Comparison of ENCODE assay signal across 11 cellular contexts in the genomic region with DNA sequence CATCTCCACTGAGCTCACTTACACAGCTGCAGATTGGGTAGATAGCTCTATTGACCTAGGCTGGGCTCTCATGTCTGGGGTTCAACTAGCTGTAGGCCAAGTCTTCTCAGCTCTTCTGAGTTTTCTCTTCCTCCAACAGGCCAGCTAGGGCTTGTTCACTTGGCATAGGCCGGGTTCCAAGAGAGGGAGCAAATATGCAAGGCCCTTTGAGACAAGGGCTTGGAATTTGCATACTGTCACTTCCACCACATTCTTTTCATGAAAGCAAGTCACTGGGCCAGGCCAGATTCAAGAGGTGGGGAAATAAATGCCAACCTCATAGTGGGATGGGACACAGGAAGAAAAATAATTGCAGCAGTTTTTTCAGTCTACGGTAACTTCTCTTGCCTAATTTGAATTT. TPM values are rescaled to one million over a fixed set of nuclear protein-coding genes. Genes with fewer than 3 reads are reported as not detected.
DNase-seq lines count a peak whose midpoint lies in the region; ATAC-seq and TF ChIP-seq lines count a peak whose summit lies in the region.
"Had no signal": no experiment of that assay in that cellular context is flagged by ENCODE, and none has a peak within 500 bp of the region (broad histone marks: within the 10 kb centered on the region; RNA-seq: fewer than 3 reads in every experiment).

No MANE protein-coding gene starts in this region.

- peaks cover 0 to 11% (median 0%) of the 10 kb centered on the region in 6 donors for H3K4me1 ChIP-seq in spleen

- H3K4me3 Mint-ChIP-seq in activated CD4-positive, alpha-beta T cell treated with anti-CD3 and anti-CD28 coated beads, Interleukin-2, amount 10 ng/mL, durations not matched to agents 24 days and 14 days = no peak overlapping the region
- H3K4me3 Mint-ChIP-seq in activated B cell treated with CpG ODN at 0.5 μM for 24 hours = no peak overlapping the region

- WGBS in spleen, 5 donors = 58 to 92% (median 77%) methylated on average over 2 of the region's 2 CpGs

- no peaks in the 10 kb centered on the region for H3K9me3 ChIP-seq in spleen

- H3K4me1 Mint-ChIP-seq in activated CD4-positive, alpha-beta T cell treated with anti-CD3 and anti-CD28 coated beads, Interleukin-2, amount 10 ng/mL, durations not matched to agents 24 days and 14 days = no peaks in the 10 kb centered on the region
- H3K4me1 Mint-ChIP-seq in activated B cell treated with CpG ODN at 0.5 μM for 24 hours = no peaks in the 10 kb centered on the region

- POLR2A ChIA-PET in activated B cell treated with CpG ODN at 0.5 μM for 24 hours (lab: Charles Lee) = no interaction called here

- no peak for ATAC-seq in activated B cell treated with CpG ODN at 0.5 μM for 24 hours (ENCODE audit: low read depth)
- no peak for ATAC-seq in GM19455 (IDR thresholded peaks at IDR 0.05; ENCODE audit: unreplicated experiment)

- no peak for TF ChIP-seq POLR2A in spleen (IDR thresholded peaks at IDR 0.05)

- intact Hi-C loops in activated CD4-positive, alpha-beta T cell treated with anti-CD3 and anti-CD28 coated beads, Interleukin-2, amount 10 ng/mL, durations not matched to agents 24 days and 14 days (cut with micrococcal nuclease) = no loop called here
- intact Hi-C loops in activated B cell treated with CpG ODN at 0.5 μM for 24 hours (cut with micrococcal nuclease) = no loop called here
- intact Hi-C loops in spleen (cut with DNase I; ENCODE audit: low total_unique reads) = no loop called here

- H3K9me3 Mint-ChIP-seq in activated CD4-positive, alpha-beta T cell treated with anti-CD3 and anti-CD28 coated beads, Interleukin-2, amount 10 ng/mL, durations not matched to agents 24 days and 14 days = no peaks in the 10 kb centered on the region
- no peaks in the 10 kb centered on the region for H3K9me3 Mint-ChIP-seq in activated B cell treated with CpG ODN at 0.5 μM for 24 hours

- no peaks in the 10 kb centered on the region for H3K27me3 Mint-ChIP-seq in activated CD4-positive, alpha-beta T cell treated with anti-CD3 and anti-CD28 coated beads, Interleukin-2, amount 10 ng/mL, durations not matched to agents 24 days and 14 days
- H3K27me3 Mint-ChIP-seq in activated B cell treated with CpG ODN at 0.5 μM for 24 hours = no peaks in the 10 kb centered on the region

- H3K4me3 ChIP-seq in spleen = no peak overlapping the region
- H3K4me3 ChIP-seq: coronary artery had no signal

- H3K36me3 Mint-ChIP-seq in activated CD4-positive, alpha-beta T cell treated with anti-CD3 and anti-CD28 coated beads, Interleukin-2, amount 10 ng/mL, durations not matched to agents 24 days and 14 days (ENCODE audit: low read depth) = peaks cover 36% of the 10 kb centered on the region
- peaks cover 65% of the 10 kb centered on the region for H3K36me3 Mint-ChIP-seq in activated B cell treated with CpG ODN at 0.5 μM for 24 hours (ENCODE audit: low read depth)

- no peak for DNase-seq in activated CD4-positive, alpha-beta T cell treated with anti-CD3 and anti-CD28 coated beads, Interleukin-2, amount 10 ng/mL, durations not matched to agents 24 days and 14 days
- DNase-seq in activated CD4-positive, alpha-beta T cell treated with anti-CD3 and anti-CD28 coated beads for 4 hours = no peak
- no peak for DNase-seq in activated B cell treated with CpG ODN at 0.5 μM for 24 hours
- DNase-seq in iPS-NIHi11 (ENCODE audit: low spot score) = peak; percentile 39
- DNase-seq in spleen = no peak
- DNase-seq in NCI-H2171 (lab: John Stamatoyannopoulos, UW) = no peak
- no peak for DNase-seq in OCI-M2 (lab: John Stamatoyannopoulos, UW; ENCODE audit: unreplicated experiment)
- DNase-seq: glutamatergic neuron; stimulated activated CD4-positive, alpha-beta T cell treated with anti-CD3 and anti-CD28 coated beads, Interleukin-2, amount 100 ng/mL, for 24 hours had no signal

- CTCF ChIA-PET in activated B cell treated with CpG ODN at 0.5 μM for 24 hours (lab: Charles Lee) = no interaction called here

- peak overlapping the region; percentile 49 for H3K27ac Mint-ChIP-seq in activated CD4-positive, alpha-beta T cell treated with anti-CD3 and anti-CD28 coated beads, Interleukin-2, amount 10 ng/mL, durations not matched to agents 24 days and 14 days
- peak overlapping the region; percentile 12 for H3K27ac Mint-ChIP-seq in activated B cell treated with CpG ODN at 0.5 μM for 24 hours

- no peaks in the 10 kb centered on the region for H3K27me3 ChIP-seq in spleen (replicated peaks in 1 of 7)

- peaks cover 3 to 97% (median 26%) of the 10 kb centered on the region in 6 donors for H3K36me3 ChIP-seq in spleen

- peak overlapping the region in 6 of 8 donors; percentile 12 to 51 (median 33) for H3K27ac ChIP-seq in spleen

- TF ChIP-seq CTCF in activated B cell treated with CpG ODN at 0.5 μM for 24 hours (IDR thresholded peaks at IDR 0.05) (no peak), spleen (IDR thresholded peaks at IDR 0.05 in 8 of 11, conservative IDR thresholded peaks at IDR 0.05 in 3 of 11) (no peak)

RNA-seq across cellular contexts. Expression of gene PIGB, which starts 25.2 kb away (rescaled TPM):
- 13.3 and 18.6 TPM in 2 replicates for total RNA-seq in activated CD4-positive, alpha-beta T cell treated with anti-CD3 and anti-CD28 coated beads, Interleukin-2, amount 10 ng/mL, durations not matched to agents 24 days and 14 days
- total RNA-seq in activated B cell treated with CpG ODN at 0.5 μM for 24 hours (29.8 and 31.2 TPM in 2 replicates), spleen (10 to 100 TPM; 13.5 to 26.7 (median 24.1) TPM)
- polyA plus RNA-seq in spleen = 10 to 100 TPM; 21.3 to 37.5 (median 22.3) TPM

RNA-seq across cellular contexts. Expression of gene PIGBOS1, which starts 25.3 kb away (rescaled TPM):
- total RNA-seq in activated CD4-positive, alpha-beta T cell treated with anti-CD3 and anti-CD28 coated beads, Interleukin-2, amount 10 ng/mL, durations not matched to agents 24 days and 14 days = 9.7 and 10.3 TPM in 2 replicates
- 10.7 and 12.6 TPM in 2 replicates for total RNA-seq in activated B cell treated with CpG ODN at 0.5 μM for 24 hours
- 10 to 100 TPM in 6 of 7 donors, 1 to 10 TPM in 1; 8.9 to 28.4 (median 15.1) TPM for total RNA-seq in spleen
- 10 to 100 TPM; 24.3 to 32.9 (median 26.4) TPM for polyA plus RNA-seq in spleen

RNA-seq across cellular contexts. Expression of gene RAB27A, which starts 54.6 kb away (rescaled TPM):
- 98.8 and 100 TPM in 2 replicates for total RNA-seq in activated CD4-positive, alpha-beta T cell treated with anti-CD3 and anti-CD28 coated beads, Interleukin-2, amount 10 ng/mL, durations not matched to agents 24 days and 14 days
- total RNA-seq in activated B cell treated with CpG ODN at 0.5 μM for 24 hours (26.7 and 28.6 TPM in 2 replicates), spleen (10 to 100 TPM; 21.4 to 72.0 (median 44.5) TPM)
- 10 to 100 TPM in 2 of 3 donors, 1 to 10 TPM in 1; 9.4 to 15.1 (median 11.4) TPM for polyA plus RNA-seq in spleen
